Comparison of ENCODE assay signal across 8 cellular contexts in genomic region chr7:32998363-32999171, GRCh38. TPM values are rescaled to one million over a fixed set of nuclear protein-coding genes. Genes with fewer than 3 reads are reported as not detected.
DNase-seq lines count a peak whose midpoint lies in the region; ATAC-seq and TF ChIP-seq lines count a peak whose summit lies in the region.
"Not testable (repeated sequence)": the region's sequence is repeated elsewhere in the genome, so short reads cannot be mapped to it uniquely, and the experiment has no call there.

No MANE protein-coding gene starts in this region.

- H3K79me2 ChIP-seq in OCI-LY7 (ENCODE audit: insufficient read depth, low read depth, low read length) = not testable (repeated sequence)

- ATAC-seq in GM21723 (IDR thresholded peaks at IDR 0.05; ENCODE audit: unreplicated experiment) = peak; percentile 48

- H3K4me3 ChIP-seq in HUES48 (ENCODE audit: low read depth, low read length); OCI-LY7 (ENCODE audit: low read depth, low read length, poor library complexity, severe bottlenecking); foreskin fibroblast (ENCODE audit: low read depth in 1 of 2, low read length in 2 of 2): not testable (repeated sequence)
- H3K4me3 ChIP-seq in muscle layer of colon (ENCODE audit: low read depth in 1 of 2, low read length in 2 of 2) (peak overlapping the region in 1 of 2 donors; percentile 32), suprapubic skin (peak overlapping the region; percentile 13)

- not testable (repeated sequence) for H4K20me1 ChIP-seq in OCI-LY7 (ENCODE audit: insufficient read depth, low read length)

- H3K4me1 ChIP-seq in HUES48 (ENCODE audit: control insufficient read depth, insufficient read depth, low read length); OCI-LY7 (ENCODE audit: insufficient read depth, low read length, poor library complexity, severe bottlenecking): not testable (repeated sequence)
- H3K4me1 ChIP-seq in muscle layer of colon (ENCODE audit: insufficient read depth, low read length) (peaks cover 10% of the 10 kb centered on the region), suprapubic skin (peaks cover 15% of the 10 kb centered on the region)

- POLR2A ChIA-PET in OCI-LY7 (lab: Charles Lee) = not testable (repeated sequence)

- not testable (repeated sequence) for H3K36me3 ChIP-seq in HUES48 (ENCODE audit: control insufficient read depth, insufficient read depth, low read length); OCI-LY7 (ENCODE audit: insufficient read depth, low read length); muscle layer of colon (ENCODE audit: insufficient read depth, low read length)
- peaks cover 11% of the 10 kb centered on the region for H3K36me3 ChIP-seq in suprapubic skin

- 6% methylated on average over 13 of the region's 14 CpGs for WGBS in suprapubic skin

- not testable (repeated sequence) for TF ChIP-seq CTCF in OCI-LY7 (conservative IDR thresholded peaks at IDR 0.05; ENCODE audit: low read length); foreskin fibroblast (IDR thresholded peaks at IDR 0.05; ENCODE audit: low read depth, low read length); suprapubic skin (IDR thresholded peaks at IDR 0.05)

- intact Hi-C loops in OCI-LY7 (cut with micrococcal nuclease; ENCODE audit: unreplicated experiment) = not testable (repeated sequence)

- H3K27me3 ChIP-seq in HUES48 (ENCODE audit: control insufficient read depth, insufficient read depth, low read length); muscle layer of colon (ENCODE audit: control insufficient read depth in 1 of 2, insufficient read depth in 2 of 2, low read length in 2 of 2); suprapubic skin: not testable (repeated sequence)

- not testable (repeated sequence) for TF ChIP-seq EP300 in suprapubic skin (IDR thresholded peaks at IDR 0.05)

- CTCF ChIA-PET in OCI-LY7 (lab: Charles Lee; ENCODE audit: unreplicated experiment) = not testable (repeated sequence)

- DNase-seq in DMS153 treated with DMSO at 0.1 percent for 48 hours (lab: John Stamatoyannopoulos, UW; ENCODE audit: unreplicated experiment) (peak; percentile 66), amniotic epithelial cell (ENCODE audit: low read depth) (peak; percentile 89), foreskin fibroblast (peak; percentile 78 to 85), suprapubic skin (ENCODE audit: low spot score in 2 of 2) (peak in 1 of 2 donors; percentile 66)
- not testable (repeated sequence) for DNase-seq in OCI-LY7 (ENCODE audit: low spot score)

- H3K9me2 ChIP-seq in OCI-LY7 (ENCODE audit: insufficient read depth, low read length) = not testable (repeated sequence)

- H3K4me2 ChIP-seq in OCI-LY7 (ENCODE audit: low read length) = peak overlapping the region; percentile 29; the same call in 1 of the 2 replicates

- H3K27ac ChIP-seq in HUES48 (ENCODE audit: low read depth, low read length) = peak overlapping the region; percentile 47
- not testable (repeated sequence) for H3K27ac ChIP-seq in OCI-LY7 (ENCODE audit: low read depth, low read length, poor library complexity, severe bottlenecking)
- H3K27ac ChIP-seq in muscle layer of colon (ENCODE audit: low read depth, low read length) = peak overlapping the region; percentile 63
- peak overlapping the region; percentile 58 for H3K27ac ChIP-seq in suprapubic skin

- not testable (repeated sequence) for TF ChIP-seq POLR2A in suprapubic skin (IDR thresholded peaks at IDR 0.05)

- peak overlapping the region; percentile 67 for H2AFZ ChIP-seq in OCI-LY7 (ENCODE audit: low read length)

- H3K9me3 ChIP-seq in HUES48 (ENCODE audit: control insufficient read depth, insufficient read depth, low read length); OCI-LY7 (ENCODE audit: low read length); muscle layer of colon (ENCODE audit: low read length); suprapubic skin: not testable (repeated sequence)

- BruUV-seq in OCI-LY7 (replicated peaks; lab: Mats Ljungman, UMichigan) = not testable (repeated sequence)

- not testable (repeated sequence) for H3K9ac ChIP-seq in HUES48 (ENCODE audit: low read depth, low read length); muscle layer of colon (ENCODE audit: low read length)

RNA-seq across cellular contexts. Expression of gene FKBP9, which starts 41.3 kb away (rescaled TPM):
- 0.73 TPM in 1 of 2 replicates, not detected in the other for total RNA-seq in OCI-LY7 (2014; rRNA removed; shearing (Covaris generic))
- total RNA-seq in OCI-LY7 (2022) (1.1 TPM in 1 of 2 replicates, not detected in the other), suprapubic skin (100 to 1,000 TPM in 1 of 4 donors, 10 to 100 TPM in 3; 79.7 to 131 (median 93.5) TPM)

Comparison
In these comparisons a context has a peak if more than half of its experiments do, and no peak if none do; other contexts are left out.
1. RNA of gene FKBP9, which starts 41.3 kb away (total RNA-seq): 79.7 to 131 TPM in suprapubic skin; 0.73 to 1.1 TPM in OCI-LY7; every median in the first group is over 10 times any median in the second.